In the genomic region with DNA sequence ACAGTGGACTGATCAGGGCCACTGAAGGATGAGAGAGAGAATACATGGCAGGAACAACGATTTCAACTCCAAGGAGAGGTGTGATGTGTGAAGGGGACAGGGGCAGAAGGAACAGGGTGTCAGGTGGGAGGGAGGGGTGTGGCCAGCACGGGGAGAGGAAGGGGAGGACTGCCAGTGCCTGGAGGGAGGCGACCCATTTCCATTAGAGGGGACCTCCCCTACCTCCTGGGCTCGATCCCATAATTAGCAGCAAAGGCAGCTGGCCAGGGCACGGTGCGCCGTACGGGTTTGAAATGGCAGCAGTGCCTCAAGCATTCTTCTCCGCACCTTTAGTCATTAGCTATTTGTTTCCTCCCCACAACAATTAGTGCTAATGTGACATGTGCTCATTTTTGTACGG, we compare ENCODE assay signal across 1 cellular context.
TF ChIP-seq lines count a peak whose summit lies in the region.

No MANE protein-coding gene starts in this region.

TF ChIP-seq in WTC11, 78 proteins besides CTCF, POLR2A, EP300 and RAD21:
- TF ChIP-seq, protein P1, sequence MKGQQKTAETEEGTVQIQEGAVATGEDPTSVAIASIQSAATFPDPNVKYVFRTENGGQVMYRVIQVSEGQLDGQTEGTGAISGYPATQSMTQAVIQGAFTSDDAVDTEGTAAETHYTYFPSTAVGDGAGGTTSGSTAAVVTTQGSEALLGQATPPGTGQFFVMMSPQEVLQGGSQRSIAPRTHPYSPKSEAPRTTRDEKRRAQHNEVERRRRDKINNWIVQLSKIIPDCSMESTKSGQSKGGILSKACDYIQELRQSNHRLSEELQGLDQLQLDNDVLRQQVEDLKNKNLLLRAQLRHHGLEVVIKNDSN (CRISPR knock-in tag; IDR thresholded peaks at IDR 0.05): no peak
- TF ChIP-seq ZNF423 (CRISPR knock-in tag; IDR thresholded peaks at IDR 0.05) (no peak), FOXJ3 (CRISPR knock-in tag; IDR thresholded peaks at IDR 0.05; ENCODE audit: borderline replicate concordance) (no peak), ZNF121 (CRISPR knock-in tag; IDR thresholded peaks at IDR 0.05) (no peak), RELA (CRISPR knock-in tag; IDR thresholded peaks at IDR 0.05; ENCODE audit: borderline replicate concordance) (no peak), ZBTB21 (CRISPR knock-in tag; IDR thresholded peaks at IDR 0.05; ENCODE audit: borderline replicate concordance) (no peak), ZNF232 (CRISPR knock-in tag; IDR thresholded peaks at IDR 0.05) (no peak), SOX15 (CRISPR knock-in tag; IDR thresholded peaks at IDR 0.05) (no peak), TCF7 (CRISPR knock-in tag; IDR thresholded peaks at IDR 0.05; ENCODE audit: low read depth) (no peak), ZNF263 (CRISPR knock-in tag; IDR thresholded peaks at IDR 0.05; ENCODE audit: low read depth) (no peak)
- TF ChIP-seq, protein P2, sequence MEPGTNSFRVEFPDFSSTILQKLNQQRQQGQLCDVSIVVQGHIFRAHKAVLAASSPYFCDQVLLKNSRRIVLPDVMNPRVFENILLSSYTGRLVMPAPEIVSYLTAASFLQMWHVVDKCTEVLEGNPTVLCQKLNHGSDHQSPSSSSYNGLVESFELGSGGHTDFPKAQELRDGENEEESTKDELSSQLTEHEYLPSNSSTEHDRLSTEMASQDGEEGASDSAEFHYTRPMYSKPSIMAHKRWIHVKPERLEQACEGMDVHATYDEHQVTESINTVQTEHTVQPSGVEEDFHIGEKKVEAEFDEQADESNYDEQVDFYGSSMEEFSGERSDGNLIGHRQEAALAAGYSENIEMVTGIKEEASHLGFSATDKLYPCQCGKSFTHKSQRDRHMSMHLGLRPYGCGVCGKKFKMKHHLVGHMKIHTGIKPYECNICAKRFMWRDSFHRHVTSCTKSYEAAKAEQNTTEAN (CRISPR knock-in tag; IDR thresholded peaks at IDR 0.05): no peak
- TF ChIP-seq, protein P3, sequence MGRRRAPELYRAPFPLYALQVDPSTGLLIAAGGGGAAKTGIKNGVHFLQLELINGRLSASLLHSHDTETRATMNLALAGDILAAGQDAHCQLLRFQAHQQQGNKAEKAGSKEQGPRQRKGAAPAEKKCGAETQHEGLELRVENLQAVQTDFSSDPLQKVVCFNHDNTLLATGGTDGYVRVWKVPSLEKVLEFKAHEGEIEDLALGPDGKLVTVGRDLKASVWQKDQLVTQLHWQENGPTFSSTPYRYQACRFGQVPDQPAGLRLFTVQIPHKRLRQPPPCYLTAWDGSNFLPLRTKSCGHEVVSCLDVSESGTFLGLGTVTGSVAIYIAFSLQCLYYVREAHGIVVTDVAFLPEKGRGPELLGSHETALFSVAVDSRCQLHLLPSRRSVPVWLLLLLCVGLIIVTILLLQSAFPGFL (CRISPR knock-in tag; IDR thresholded peaks at IDR 0.05; ENCODE audit: borderline replicate concordance): no peak
- TF ChIP-seq, protein P4, sequence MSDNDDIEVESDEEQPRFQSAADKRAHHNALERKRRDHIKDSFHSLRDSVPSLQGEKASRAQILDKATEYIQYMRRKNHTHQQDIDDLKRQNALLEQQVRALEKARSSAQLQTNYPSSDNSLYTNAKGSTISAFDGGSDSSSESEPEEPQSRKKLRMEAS (CRISPR knock-in tag; IDR thresholded peaks at IDR 0.05): no peak
- TF ChIP-seq, protein P5, sequence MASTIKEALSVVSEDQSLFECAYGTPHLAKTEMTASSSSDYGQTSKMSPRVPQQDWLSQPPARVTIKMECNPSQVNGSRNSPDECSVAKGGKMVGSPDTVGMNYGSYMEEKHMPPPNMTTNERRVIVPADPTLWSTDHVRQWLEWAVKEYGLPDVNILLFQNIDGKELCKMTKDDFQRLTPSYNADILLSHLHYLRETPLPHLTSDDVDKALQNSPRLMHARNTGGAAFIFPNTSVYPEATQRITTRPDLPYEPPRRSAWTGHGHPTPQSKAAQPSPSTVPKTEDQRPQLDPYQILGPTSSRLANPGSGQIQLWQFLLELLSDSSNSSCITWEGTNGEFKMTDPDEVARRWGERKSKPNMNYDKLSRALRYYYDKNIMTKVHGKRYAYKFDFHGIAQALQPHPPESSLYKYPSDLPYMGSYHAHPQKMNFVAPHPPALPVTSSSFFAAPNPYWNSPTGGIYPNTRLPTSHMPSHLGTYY (CRISPR knock-in tag; IDR thresholded peaks at IDR 0.05): no peak
- TF ChIP-seq, protein P6, sequence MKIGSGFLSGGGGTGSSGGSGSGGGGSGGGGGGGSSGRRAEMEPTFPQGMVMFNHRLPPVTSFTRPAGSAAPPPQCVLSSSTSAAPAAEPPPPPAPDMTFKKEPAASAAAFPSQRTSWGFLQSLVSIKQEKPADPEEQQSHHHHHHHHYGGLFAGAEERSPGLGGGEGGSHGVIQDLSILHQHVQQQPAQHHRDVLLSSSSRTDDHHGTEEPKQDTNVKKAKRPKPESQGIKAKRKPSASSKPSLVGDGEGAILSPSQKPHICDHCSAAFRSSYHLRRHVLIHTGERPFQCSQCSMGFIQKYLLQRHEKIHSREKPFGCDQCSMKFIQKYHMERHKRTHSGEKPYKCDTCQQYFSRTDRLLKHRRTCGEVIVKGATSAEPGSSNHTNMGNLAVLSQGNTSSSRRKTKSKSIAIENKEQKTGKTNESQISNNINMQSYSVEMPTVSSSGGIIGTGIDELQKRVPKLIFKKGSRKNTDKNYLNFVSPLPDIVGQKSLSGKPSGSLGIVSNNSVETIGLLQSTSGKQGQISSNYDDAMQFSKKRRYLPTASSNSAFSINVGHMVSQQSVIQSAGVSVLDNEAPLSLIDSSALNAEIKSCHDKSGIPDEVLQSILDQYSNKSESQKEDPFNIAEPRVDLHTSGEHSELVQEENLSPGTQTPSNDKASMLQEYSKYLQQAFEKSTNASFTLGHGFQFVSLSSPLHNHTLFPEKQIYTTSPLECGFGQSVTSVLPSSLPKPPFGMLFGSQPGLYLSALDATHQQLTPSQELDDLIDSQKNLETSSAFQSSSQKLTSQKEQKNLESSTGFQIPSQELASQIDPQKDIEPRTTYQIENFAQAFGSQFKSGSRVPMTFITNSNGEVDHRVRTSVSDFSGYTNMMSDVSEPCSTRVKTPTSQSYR (CRISPR knock-in tag; IDR thresholded peaks at IDR 0.05): no peak
